In genomic region chr9:27524236-27524635, GRCh38 we compare ENCODE assay signal across 17 cellular contexts. TPM values are rescaled to one million over a fixed set of nuclear protein-coding genes. Genes with fewer than 3 reads are reported as not detected.
DNase-seq lines count a peak whose midpoint lies in the region; ATAC-seq and TF ChIP-seq lines count a peak whose summit lies in the region.
"Had no signal": no experiment of that assay in that cellular context is flagged by ENCODE, and none has a peak within 500 bp of the region (broad histone marks: within the 10 kb centered on the region; RNA-seq: fewer than 3 reads in every experiment).

TSS of gene IFNK (plus strand) at chr9:27524290. CDS start at chr9:27524337, 47 bp downstream.

- peaks cover 71% of the 10 kb centered on the region for H3K4me1 ChIP-seq in RWPE2 (ENCODE audit: insufficient read depth, poor library complexity, severe bottlenecking)
- H3K4me1 ChIP-seq in esophagus muscularis mucosa: peaks cover 0 to 13% (median 11%) of the 10 kb centered on the region in 4 donors
- peaks cover 5 to 17% of the 10 kb centered on the region in 2 experiments for H3K4me1 ChIP-seq in trophoblast cell (ENCODE audit: control insufficient read depth in 1 of 2, insufficient read depth in 2 of 2, low read length in 2 of 2)
- H3K4me1 ChIP-seq in heart right ventricle: peaks cover 0 to 15% (median 7%) of the 10 kb centered on the region in 9 donors

- no peak within 1 kb of the TSS for H4K12ac ChIP-seq in trophoblast cell (ENCODE audit: low read depth, low read length)

- no peak within 1 kb of the TSS for H4K91ac ChIP-seq in trophoblast cell (ENCODE audit: low read depth, low read length)

- no peak within 1 kb of the TSS for H2BK12ac ChIP-seq in trophoblast cell (ENCODE audit: low read length)

- DNase-seq in activated T-cell treated with anti-CD3 and anti-CD28 coated beads, Interleukin-2, amount 50 U/mL, for 72 hours: no peak
- DNase-seq in activated T-cell treated with anti-CD3 and anti-CD28 coated beads for 4 hours: no peak
- no peak for DNase-seq in RWPE2 (ENCODE audit: low spot score)
- peak; percentile 17 for DNase-seq in esophagus muscularis mucosa (ENCODE audit: extremely low spot score)
- DNase-seq in trophoblast cell: no peak
- no peak for DNase-seq in NCI-H2107 treated with DMSO at 0.1 percent for 48 hours (lab: John Stamatoyannopoulos, UW; ENCODE audit: unreplicated experiment)
- no peak for DNase-seq in AG20443 (ENCODE audit: low spot score)
- DNase-seq in heart right ventricle: no peak
- DNase-seq: 8988T; C1 segment of cervical spinal cord; CD4-positive, alpha-beta memory T cell; DMS153; DMS79 treated with DMSO at 0.1 percent for 48 hours; EL; GM23248; H7 had no signal

- H2AK5ac ChIP-seq in trophoblast cell (ENCODE audit: low read length): no peak within 1 kb of the TSS

- H3K9me3 ChIP-seq in RWPE2 (ENCODE audit: severe bottlenecking): no peaks in the 10 kb centered on the region
- no peaks in the 10 kb centered on the region for H3K9me3 ChIP-seq in esophagus muscularis mucosa
- H3K9me3 ChIP-seq in trophoblast cell (ENCODE audit: insufficient read depth, low read depth, low read length): no peaks in the 10 kb centered on the region
- no peaks in the 10 kb centered on the region for H3K9me3 ChIP-seq in heart right ventricle

- no peaks in the 10 kb centered on the region for H3K9me3 Mint-ChIP-seq in activated T-cell treated with anti-CD3 and anti-CD28 coated beads, Interleukin-2, amount 50 U/mL, for 72 hours
- H3K9me3 Mint-ChIP-seq: CD4-positive, alpha-beta memory T cell had no signal

- peak within 1 kb of the TSS; percentile 74 for H3K4ac ChIP-seq in trophoblast cell (ENCODE audit: low read depth, low read length)

- H3K9ac ChIP-seq in trophoblast cell (ENCODE audit: low read length): no peak within 1 kb of the TSS
- H3K9ac ChIP-seq: GM23248 had no signal

- TF ChIP-seq EP300 in esophagus muscularis mucosa (IDR thresholded peaks at IDR 0.05): no peak

- no peak within 1 kb of the TSS for H3K14ac ChIP-seq in trophoblast cell (ENCODE audit: low read length)

- no peak within 1 kb of the TSS for H2AFZ ChIP-seq in trophoblast cell (ENCODE audit: insufficient read depth, low read length, poor library complexity)
- H2AFZ ChIP-seq: GM23248 had no signal

- H3K4me3 Mint-ChIP-seq in activated T-cell treated with anti-CD3 and anti-CD28 coated beads, Interleukin-2, amount 50 U/mL, for 72 hours: no peak within 1 kb of the TSS
- H3K4me3 Mint-ChIP-seq: CD4-positive, alpha-beta memory T cell had no signal

- H3K23ac ChIP-seq in trophoblast cell (ENCODE audit: low read length): no peak within 1 kb of the TSS

- peaks cover 15% of the 10 kb centered on the region for H3K79me1 ChIP-seq in trophoblast cell (ENCODE audit: low read length)

- H3K4me2 ChIP-seq in trophoblast cell (ENCODE audit: low read length): no peak within 1 kb of the TSS

- H2BK120ac ChIP-seq in trophoblast cell (ENCODE audit: insufficient read depth, low read length, poor library complexity): no peak within 1 kb of the TSS

- intact Hi-C loops in esophagus muscularis mucosa (cut with DNase I): loop anchor here (10.0 kb wide), 1 partner anchor 49 kb away; no protein-coding TSS in a partner anchor
- intact Hi-C loops in heart right ventricle (cut with DNase I): loop anchor here in 3 of 10 donors (10.0 kb wide), 3 partner anchors 49 to 89 kb away; no protein-coding TSS in a partner anchor

- WGBS in esophagus muscularis mucosa: 89% methylated on average over 2 of the region's 2 CpGs
- no CpG with 5 or more reads among the region's 2 CpGs for WGBS in trophoblast cell (ENCODE audit: extremely low coverage, insufficient coverage, insufficient read length)
- 92 to 99% methylated on average over 2 of the region's 2 CpGs for WGBS in heart right ventricle, 2 donors

- H3K27ac ChIP-seq in RWPE2 (ENCODE audit: poor library complexity, severe bottlenecking) (peak within 1 kb of the TSS; percentile 99), esophagus muscularis mucosa (replicated peaks in 1 of 4) (no peak within 1 kb of the TSS), trophoblast cell (ENCODE audit: low read depth, low read length) (no peak within 1 kb of the TSS), heart right ventricle (no peak within 1 kb of the TSS)
- H3K27ac ChIP-seq: GM23248 had no signal

- H3K27me3 ChIP-seq in RWPE2 (ENCODE audit: insufficient read depth, poor library complexity, severe bottlenecking) (no peaks in the 10 kb centered on the region), esophagus muscularis mucosa (no peaks in the 10 kb centered on the region), trophoblast cell (ENCODE audit: insufficient read depth, low read length) (no peaks in the 10 kb centered on the region), heart right ventricle (no peaks in the 10 kb centered on the region)

- TF ChIP-seq CTCF in RWPE2 (IDR thresholded peaks at IDR 0.05; ENCODE audit: poor library complexity, severe bottlenecking): no peak
- no peak for TF ChIP-seq CTCF in esophagus muscularis mucosa (IDR thresholded peaks at IDR 0.05)
- no peak for TF ChIP-seq CTCF in heart right ventricle (IDR thresholded peaks at IDR 0.05)

- peak within 1 kb of the TSS; percentile 59 for H3K27ac Mint-ChIP-seq in activated T-cell treated with anti-CD3 and anti-CD28 coated beads, Interleukin-2, amount 50 U/mL, for 72 hours
- H3K27ac Mint-ChIP-seq: CD4-positive, alpha-beta memory T cell had no signal

- H3K4me3 ChIP-seq in RWPE2 (ENCODE audit: severe bottlenecking) (peak within 1 kb of the TSS; percentile 10), esophagus muscularis mucosa (no peak within 1 kb of the TSS), trophoblast cell (ENCODE audit: low read depth, low read length) (no peak within 1 kb of the TSS), heart right ventricle (no peak within 1 kb of the TSS)
- H3K4me3 ChIP-seq: GM23248 had no signal

- H3K36me3 ChIP-seq in RWPE2 (ENCODE audit: low read depth) (peaks cover 12% of the 10 kb centered on the region), esophagus muscularis mucosa (no peaks in the 10 kb centered on the region), trophoblast cell (ENCODE audit: control insufficient read depth in 1 of 2, insufficient read depth in 2 of 2, low read length in 2 of 2) (peaks cover 0 to 1% of the 10 kb centered on the region in 2 experiments), heart right ventricle (peaks cover 0 to 2% (median 0%) of the 10 kb centered on the region in 9 donors)

- H4K8ac ChIP-seq in trophoblast cell (ENCODE audit: low read depth, low read length): no peak within 1 kb of the TSS

- H3K18ac ChIP-seq in trophoblast cell (ENCODE audit: low read length): no peak within 1 kb of the TSS

- no peak within 1 kb of the TSS for H2BK5ac ChIP-seq in trophoblast cell (ENCODE audit: low read depth, low read length, poor library complexity)

- TF ChIP-seq POLR2A in esophagus muscularis mucosa (IDR thresholded peaks at IDR 0.05; ENCODE audit: low read depth): no peak

- peaks cover 17% of the 10 kb centered on the region for H3K27me3 Mint-ChIP-seq in activated T-cell treated with anti-CD3 and anti-CD28 coated beads, Interleukin-2, amount 50 U/mL, for 72 hours (ENCODE audit: low read depth)

- ATAC-seq in activated T-cell treated with anti-CD3 and anti-CD28 coated beads, Interleukin-2, amount 50 U/mL, for 72 hours (replicated peaks in 1 of 2): peak; percentile 31 to 46
- peak; percentile 3; the same call in 1 of the 3 replicates for ATAC-seq in RWPE2 (ENCODE audit: low read depth)
- ATAC-seq in heart right ventricle: no peak

- no peaks in the 10 kb centered on the region for H3K36me3 Mint-ChIP-seq in activated T-cell treated with anti-CD3 and anti-CD28 coated beads, Interleukin-2, amount 50 U/mL, for 72 hours (ENCODE audit: insufficient read depth in 2 of 2)
- H3K36me3 Mint-ChIP-seq: CD4-positive, alpha-beta memory T cell had no signal

- peaks cover 6% of the 10 kb centered on the region for H3K79me2 ChIP-seq in trophoblast cell (ENCODE audit: control insufficient read depth, insufficient read depth, low read length, poor library complexity)

- H3K4me1 Mint-ChIP-seq in activated T-cell treated with anti-CD3 and anti-CD28 coated beads, Interleukin-2, amount 50 U/mL, for 72 hours (ENCODE audit: low read depth): peaks cover 13% of the 10 kb centered on the region

RNA-seq across cellular contexts. Expression of gene IFNK, which starts in this region (rescaled TPM):
- total RNA-seq in activated T-cell treated with anti-CD3 and anti-CD28 coated beads, Interleukin-2, amount 50 U/mL, for 72 hours: not detected
- total RNA-seq in esophagus muscularis mucosa (not detected), heart right ventricle (not detected)
- polyA plus RNA-seq in trophoblast cell (2013): not detected in 2 replicates
- polyA plus RNA-seq in heart right ventricle: not detected
- total RNA-seq: CD4-positive, alpha-beta memory T cell; GM23248; H7; HT-29 had no signal
- polyA plus RNA-seq: CD4-positive, alpha-beta memory T cell; GM23248 had no signal

Comparison
In these comparisons a context has a peak if more than half of its experiments do, and no peak if none do; other contexts are left out.
1. Peak in ATAC-seq in activated T-cell treated with anti-CD3 and anti-CD28 coated beads, Interleukin-2, amount 50 U/mL, for 72 hours; RNA of the gene not detected or under 1 TPM.
2. Peak in DNase-seq in esophagus muscularis mucosa; RNA of the gene not detected or under 1 TPM.